9 cellular contexts compared by ENCODE assay signal in the genomic region with DNA sequence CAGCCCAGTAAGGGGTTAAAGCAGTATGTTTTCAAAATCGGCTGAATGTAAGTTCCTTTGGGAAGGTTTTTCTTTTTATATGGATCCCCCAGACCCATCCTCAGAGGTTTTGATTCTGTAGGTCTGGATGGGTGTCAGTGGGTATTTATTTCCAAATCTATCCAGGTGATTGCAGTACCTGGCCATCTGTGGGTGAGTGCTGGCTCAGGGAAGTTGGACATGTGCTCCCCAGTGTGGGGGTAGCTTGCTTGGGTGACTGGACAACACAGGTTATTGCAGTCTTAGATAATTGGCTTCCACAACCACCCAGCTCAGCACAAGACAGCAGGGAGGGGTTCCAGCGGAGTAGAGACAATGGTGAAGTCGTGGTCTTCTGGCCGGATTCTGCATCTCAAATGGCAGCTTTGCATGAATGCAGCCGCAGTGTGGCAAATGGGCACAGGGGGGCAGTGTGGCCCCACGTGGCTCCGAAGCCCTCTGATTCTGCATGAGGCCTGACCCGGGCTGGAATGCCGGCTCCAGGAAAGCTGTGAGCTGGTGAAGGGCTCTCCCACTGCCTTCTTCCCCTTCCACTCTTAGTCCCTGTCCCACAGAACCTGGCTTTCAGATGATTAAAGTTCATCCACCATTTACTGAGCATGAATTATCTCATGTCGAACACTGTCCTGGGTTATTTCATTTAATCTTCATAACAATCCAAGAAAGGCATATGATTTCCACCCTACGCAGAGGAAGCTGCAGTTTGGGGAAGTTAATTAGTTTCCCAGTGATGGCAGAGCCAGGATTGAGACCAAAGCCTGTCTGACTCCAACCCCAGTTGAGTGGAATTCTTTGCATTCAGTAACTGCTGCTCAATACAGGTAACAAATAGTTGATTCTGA.
DNase-seq lines count a peak whose midpoint lies in the region; ATAC-seq, FAIRE-seq and TF ChIP-seq lines count a peak whose summit lies in the region.
"Had no signal": no experiment of that assay in that cellular context is flagged by ENCODE, and none has a peak within 500 bp of the region (broad histone marks: within the 10 kb centered on the region; RNA-seq: fewer than 3 reads in every experiment).

No MANE protein-coding gene starts in this region.

- 11 to 17% (median 12%) methylated on average over 11 of the region's 11 CpGs for WGBS in psoas muscle, 3 donors

- H3K27ac ChIP-seq in psoas muscle = peak overlapping the region; percentile 78

- no peak overlapping the region for H3K27ac Mint-ChIP-seq in activated naive CD4-positive, alpha-beta T cell treated with anti-CD3 and anti-CD28 coated beads, Interleukin-2, amount 50 U/mL, for 72 hours
- H3K27ac Mint-ChIP-seq: IgD-negative memory B cell had no signal

- H3K36me3 Mint-ChIP-seq in activated naive CD4-positive, alpha-beta T cell treated with anti-CD3 and anti-CD28 coated beads, Interleukin-2, amount 50 U/mL, for 72 hours = no peaks in the 10 kb centered on the region
- H3K36me3 Mint-ChIP-seq: IgD-negative memory B cell had no signal

- H3K27me3 ChIP-seq in psoas muscle (ENCODE audit: insufficient read depth in 3 of 3, low read length in 2 of 3) = no peaks in the 10 kb centered on the region

- ATAC-seq in GM19438 (IDR thresholded peaks at IDR 0.05; ENCODE audit: low read depth, unreplicated experiment) (peak; percentile 67), SK-N-SH treated with all-trans-retinoic acid at 6 μM for 48 hours (peak; percentile 97), psoas muscle (peak; percentile 89 to 96 (median 94))
- peak; percentile 83 for ATAC-seq in activated naive CD4-positive, alpha-beta T cell treated with anti-CD3 and anti-CD28 coated beads, Interleukin-2, amount 50 U/mL, for 72 hours

- H3K4me3 ChIP-seq in psoas muscle = no peak overlapping the region

- intact Hi-C loops in cardiac septum (cut with DNase I) = loop anchor here (1.0 to 5.0 kb wide), 4 partner anchors 41 to 561 kb away; no protein-coding TSS in a partner anchor
- intact Hi-C loops in psoas muscle (cut with DNase I) = loop anchor here (1.0 to 10.0 kb wide), 5 partner anchors 108 to 558 kb away; a partner anchor contains a TSS

- DNase-seq in CD1c-positive myeloid dendritic cell (ENCODE audit: extremely low spot score) (peak; percentile 77), M059J (ENCODE audit: low read depth) (peak; percentile 76), cardiac septum (ENCODE audit: low spot score) (peak; percentile 91), psoas muscle (peak; percentile 85 to 88), urothelium cell line (ENCODE audit: low spot score) (peak; percentile 95)
- peak in 1 of 2 donors; percentile 73 for DNase-seq in activated naive CD4-positive, alpha-beta T cell treated with anti-CD3 and anti-CD28 coated beads, Interleukin-2, amount 50 U/mL, for 72 hours (ENCODE audit: low spot score in 2 of 2)

- peaks cover 28% of the 10 kb centered on the region for H3K4me1 ChIP-seq in psoas muscle

- peak; percentile 95 for FAIRE-seq in urothelium cell line (lab: Jason Lieb, UNC)

- no peaks in the 10 kb centered on the region for H3K9me3 ChIP-seq in psoas muscle

- no peaks in the 10 kb centered on the region for H3K36me3 ChIP-seq in psoas muscle (ENCODE audit: insufficient read depth in 1 of 2, low read depth in 1 of 2)

- H3K9me3 Mint-ChIP-seq in activated naive CD4-positive, alpha-beta T cell treated with anti-CD3 and anti-CD28 coated beads, Interleukin-2, amount 50 U/mL, for 72 hours = no peaks in the 10 kb centered on the region
- H3K9me3 Mint-ChIP-seq: IgD-negative memory B cell had no signal

- TF ChIP-seq CTCF in psoas muscle (IDR thresholded peaks at IDR 0.05) = peak; percentile 94

TF ChIP-seq in SK-N-SH treated with all-trans-retinoic acid at 6 μM for 48 hours, 23 proteins besides CTCF, POLR2A, EP300 and RAD21:
- TF ChIP-seq ZFP3 (CRISPR knock-in tag; IDR thresholded peaks at IDR 0.05) (0 out of 2 replicates have a peak, but pooled peaks have one; percentile 18), SNAI2 (CRISPR knock-in tag; IDR thresholded peaks at IDR 0.05) (no peak)
